Comparison of ENCODE assay signal across 8 cellular contexts in genomic region chr17:4554997-4555799, GRCh38. TPM values are rescaled to one million over a fixed set of nuclear protein-coding genes. Genes with fewer than 3 reads are reported as not detected.
DNase-seq lines count a peak whose midpoint lies in the region; ATAC-seq and TF ChIP-seq lines count a peak whose summit lies in the region.

Gene MYBBP1A, minus strand, starts transcription at chr17:4555384. Its CDS starts 60 bp downstream, at chr17:4555324.

- peak within 1 kb of the TSS; percentile 93 for H3K4me2 ChIP-seq in Loucy (ENCODE audit: low read depth, low read length, poor library complexity, severe bottlenecking)

- H3K4me3 Mint-ChIP-seq in natural killer cell treated with Interleukin-12 subunit alpha and Interleukin-12 subunit beta and Interleukin-15 and Interleukin-18, amount 100 ng/mL, for 72 hours, result peak within 1 kb of the TSS; percentile 95

- H2AFZ ChIP-seq in Loucy (ENCODE audit: low read length), result peak within 1 kb of the TSS; percentile 88

- TF ChIP-seq CTCF in Loucy (conservative IDR thresholded peaks at IDR 0.05; ENCODE audit: low read length), result peak; percentile 29; the same call in 1 of the 2 replicates
- peak; percentile 5 for TF ChIP-seq CTCF in fibroblast of pulmonary artery (IDR thresholded peaks at IDR 0.05; ENCODE audit: low read length, missing control alignments)

- no peaks in the 10 kb centered on the region for H3K9me3 Mint-ChIP-seq in natural killer cell treated with Interleukin-12 subunit alpha and Interleukin-12 subunit beta and Interleukin-15 and Interleukin-18, amount 100 ng/mL, for 72 hours

- no peaks in the 10 kb centered on the region for H3K36me3 Mint-ChIP-seq in natural killer cell treated with Interleukin-12 subunit alpha and Interleukin-12 subunit beta and Interleukin-15 and Interleukin-18, amount 100 ng/mL, for 72 hours

- H3K4me1 ChIP-seq in Loucy (ENCODE audit: insufficient read depth, low read length, poor library complexity, severe bottlenecking), result peaks cover 29% of the 10 kb centered on the region

- peaks cover 35% of the 10 kb centered on the region for H3K79me2 ChIP-seq in Loucy (ENCODE audit: insufficient read depth, low read length)

- peak; percentile 95 to 97 for ATAC-seq in natural killer cell treated with Interleukin-12 subunit alpha and Interleukin-12 subunit beta and Interleukin-15 and Interleukin-18, amount 100 ng/mL, for 72 hours
- peak; percentile 96 for ATAC-seq in stimulated activated naive CD8-positive, alpha-beta T cell treated with anti-CD3 and anti-CD28 coated beads, Interleukin-15, Interleukin-2, amounts not matched to agents 100 U/mL and 50 U/mL, for 24 hours

- H3K9ac ChIP-seq in Loucy (ENCODE audit: low read depth, low read length, poor library complexity, severe bottlenecking), result peak within 1 kb of the TSS; percentile 93

- no peaks in the 10 kb centered on the region for H3F3A ChIP-seq in Loucy (ENCODE audit: low read depth)

- peaks cover 8% of the 10 kb centered on the region for H4K20me1 ChIP-seq in Loucy (ENCODE audit: insufficient read depth, low read length, poor library complexity, severe bottlenecking)

- no peaks in the 10 kb centered on the region for H3K27me3 Mint-ChIP-seq in natural killer cell treated with Interleukin-12 subunit alpha and Interleukin-12 subunit beta and Interleukin-15 and Interleukin-18, amount 100 ng/mL, for 72 hours

- no peaks in the 10 kb centered on the region for H3K27me3 ChIP-seq in Loucy (ENCODE audit: insufficient read depth, low read length, poor library complexity, severe bottlenecking)

- H3K27ac Mint-ChIP-seq in natural killer cell treated with Interleukin-12 subunit alpha and Interleukin-12 subunit beta and Interleukin-15 and Interleukin-18, amount 100 ng/mL, for 72 hours, result peak within 1 kb of the TSS; percentile 98 to 99

- peak; percentile 88 for TF ChIP-seq POLR2A in Raji (IDR thresholded peaks at IDR 0.05; ENCODE audit: insufficient read depth, low read depth, low read length)

- H3K4me3 ChIP-seq in Loucy (ENCODE audit: low read length, poor library complexity, severe bottlenecking) (peak within 1 kb of the TSS; percentile 86), fibroblast of pulmonary artery (replicated peaks; ENCODE audit: low read depth, low read length) (peak within 1 kb of the TSS; percentile 81)

- H3K9me3 ChIP-seq in Loucy (ENCODE audit: insufficient read depth, low read depth, low read length), result no peaks in the 10 kb centered on the region

- H3K36me3 ChIP-seq in Loucy (ENCODE audit: insufficient read depth, low read length), result peaks cover 11% of the 10 kb centered on the region; the same call in 1 of the 2 replicates

- H3K4me1 Mint-ChIP-seq in natural killer cell treated with Interleukin-12 subunit alpha and Interleukin-12 subunit beta and Interleukin-15 and Interleukin-18, amount 100 ng/mL, for 72 hours (ENCODE audit: low read depth in 2 of 2), result peaks cover 12 to 24% of the 10 kb centered on the region in 2 donors

- no peaks in the 10 kb centered on the region for H3K9me2 ChIP-seq in Loucy (replicated peaks; ENCODE audit: low read depth, low read length)

- DNase-seq in ELF-1 (ENCODE audit: low read depth, low spot score) (peak; percentile 96), H4 (ENCODE audit: low spot score) (peak; percentile 87), fibroblast of pulmonary artery (ENCODE audit: low read depth) (peak; percentile 95)
- DNase-seq in activated T-helper 9 cell treated with anti-CD3 and anti-CD28 coated beads, Interleukin-2, amount 50 U/mL, for 16 hours (ENCODE audit: low read depth), result peak; percentile 96
- peak; percentile 98 for DNase-seq in natural killer cell treated with Interleukin-12 subunit alpha and Interleukin-12 subunit beta and Interleukin-15 and Interleukin-18, amount 100 ng/mL, for 72 hours (ENCODE audit: low spot score)
- DNase-seq in stimulated activated naive CD8-positive, alpha-beta T cell treated with anti-CD3 and anti-CD28 coated beads, Interleukin-15, Interleukin-2, amounts not matched to agents 100 U/mL and 50 U/mL, for 24 hours, result peak; percentile 99

RNA-seq across cellular contexts. Expression of gene MYBBP1A, which starts in this region (rescaled TPM):
- 15.0 and 16.4 TPM in 2 replicates for total RNA-seq in H4 (2014; rRNA removed; shearing (Covaris generic))
- total RNA-seq in natural killer cell treated with Interleukin-12 subunit alpha and Interleukin-12 subunit beta and Interleukin-15 and Interleukin-18, amount 100 ng/mL, for 72 hours, result 100 to 1,000 TPM in 1 of 2 donors, 10 to 100 TPM in 1; 92.3 to 246 TPM

Comparison
In these comparisons a context has a peak if more than half of its experiments do, and no peak if none do; other contexts are left out.
1. Peak in every context shown above with its lines: DNase-seq, ATAC-seq and H3K4me3 ChIP-seq.